ENCODE assay signal across 1 cellular context in the genomic region with DNA sequence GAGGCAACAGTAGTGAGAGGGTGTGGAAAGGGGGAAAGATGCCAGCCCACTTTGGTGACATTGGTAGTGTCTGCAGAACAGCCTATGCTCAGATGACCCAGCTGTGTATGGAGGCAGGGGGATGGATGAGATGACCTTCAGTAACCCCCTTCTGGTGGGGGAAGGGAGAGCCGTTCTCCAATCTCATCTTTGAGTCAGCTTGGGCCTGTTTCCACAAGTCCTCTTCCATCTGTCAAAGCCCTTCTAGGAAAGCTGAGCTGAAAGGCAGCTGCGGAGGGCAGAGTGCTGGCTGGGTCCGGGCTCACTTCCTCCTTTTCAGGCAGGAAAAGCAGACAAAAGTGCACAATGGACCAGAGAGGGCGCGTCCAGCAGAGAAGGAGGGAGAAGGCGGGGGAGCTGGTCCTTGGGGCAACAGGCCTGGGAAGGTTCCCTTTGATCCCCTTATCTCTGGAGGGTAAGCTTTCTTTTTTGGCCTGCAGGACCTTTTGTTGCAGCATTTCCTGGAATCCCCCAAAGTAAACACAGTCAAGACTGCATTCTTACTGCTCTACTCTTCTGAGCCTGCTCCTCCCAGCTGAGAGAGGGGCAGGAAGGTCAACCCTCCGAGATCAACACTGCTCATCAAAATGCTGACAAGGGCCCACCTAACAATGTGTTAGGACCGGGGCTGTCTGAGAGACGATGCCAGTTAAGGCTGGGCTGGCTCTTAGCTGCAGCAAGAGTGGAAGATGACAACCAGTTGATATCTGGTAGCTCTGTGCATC.
TF ChIP-seq lines count a peak whose summit lies in the region.

No MANE protein-coding gene starts in this region.

TF ChIP-seq in HepG2, 621 proteins besides CTCF, POLR2A, EP300 and RAD21 (continued from another document and continues in another):
- TF ChIP-seq, protein P1, sequence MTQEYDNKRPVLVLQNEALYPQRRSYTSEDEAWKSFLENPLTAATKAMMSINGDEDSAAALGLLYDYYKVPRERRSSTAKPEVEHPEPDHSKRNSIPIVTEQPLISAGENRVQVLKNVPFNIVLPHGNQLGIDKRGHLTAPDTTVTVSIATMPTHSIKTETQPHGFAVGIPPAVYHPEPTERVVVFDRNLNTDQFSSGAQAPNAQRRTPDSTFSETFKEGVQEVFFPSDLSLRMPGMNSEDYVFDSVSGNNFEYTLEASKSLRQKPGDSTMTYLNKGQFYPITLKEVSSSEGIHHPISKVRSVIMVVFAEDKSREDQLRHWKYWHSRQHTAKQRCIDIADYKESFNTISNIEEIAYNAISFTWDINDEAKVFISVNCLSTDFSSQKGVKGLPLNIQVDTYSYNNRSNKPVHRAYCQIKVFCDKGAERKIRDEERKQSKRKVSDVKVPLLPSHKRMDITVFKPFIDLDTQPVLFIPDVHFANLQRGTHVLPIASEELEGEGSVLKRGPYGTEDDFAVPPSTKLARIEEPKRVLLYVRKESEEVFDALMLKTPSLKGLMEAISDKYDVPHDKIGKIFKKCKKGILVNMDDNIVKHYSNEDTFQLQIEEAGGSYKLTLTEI (CRISPR knock-in tag; conservative IDR thresholded peaks at IDR 0.05) = no peak
- TF ChIP-seq KLF13 (CRISPR knock-in tag; IDR thresholded peaks at IDR 0.05) (no peak), WIZ (CRISPR knock-in tag; IDR thresholded peaks at IDR 0.05) (no peak), SALL1 (CRISPR knock-in tag; IDR thresholded peaks at IDR 0.05) (peak; percentile 93), SRSF4 (IDR thresholded peaks at IDR 0.05; ENCODE audit: low read depth, low read length, poor library complexity, severe bottlenecking) (no peak), PHB2 (IDR thresholded peaks at IDR 0.05; ENCODE audit: partially characterized antibody) (no peak), HCFC1 (IDR thresholded peaks at IDR 0.05; ENCODE audit: low read depth, low read length) (no peak), ZNF619 (CRISPR knock-in tag; IDR thresholded peaks at IDR 0.05) (no peak), ZNF350 (CRISPR knock-in tag; IDR thresholded peaks at IDR 0.05; ENCODE audit: borderline replicate concordance, low read depth) (0 out of 2 replicates have a peak, but pooled peaks have one; percentile 27), GTF3A (CRISPR knock-in tag; conservative IDR thresholded peaks at IDR 0.05) (0 out of 2 replicates have a peak, but pooled peaks have one; percentile 38), CCAR2 (optimal IDR thresholded peaks at IDR 0.05; ENCODE audit: low read depth, low read length) (no peak), SCMH1 (CRISPR knock-in tag; IDR thresholded peaks at IDR 0.05; ENCODE audit: borderline replicate concordance) (no peak), ZNF841 (CRISPR knock-in tag; IDR thresholded peaks at IDR 0.05; ENCODE audit: borderline replicate concordance) (no peak; the same call in 1 of the 2 replicates), ZNF781 (CRISPR knock-in tag; IDR thresholded peaks at IDR 0.05; ENCODE audit: borderline replicate concordance, not compliant biosample characterization) (no peak), ZSCAN12 (CRISPR knock-in tag; IDR thresholded peaks at IDR 0.05) (no peak), ZNF567 (CRISPR knock-in tag; IDR thresholded peaks at IDR 0.05; ENCODE audit: borderline replicate concordance) (no peak), KAT2B (IDR thresholded peaks at IDR 0.05; ENCODE audit: borderline replicate concordance, low read depth, low read length) (no peak), FIP1L1 (IDR thresholded peaks at IDR 0.05; ENCODE audit: borderline replicate concordance, insufficient read depth, low read depth, low read length) (no peak), YY1 (IDR thresholded peaks at IDR 0.05; ENCODE audit: insufficient read depth, insufficient replicate concordance, low read depth, low read length) (no peak), ZNF121 (CRISPR knock-in tag; IDR thresholded peaks at IDR 0.05) (peak; percentile 63; the same call in 1 of the 2 replicates), MAFK (conservative IDR thresholded peaks at IDR 0.05 in 1 of 2, IDR thresholded peaks at IDR 0.05 in 1 of 2; ENCODE audit: low read length in 2 of 2) (0 out of 4 replicates have a peak, but pooled peaks of 1 of the 2 experiments have one; percentile 13), NAIF1 (CRISPR knock-in tag; IDR thresholded peaks at IDR 0.05; ENCODE audit: borderline replicate concordance) (no peak), ZSCAN9 (CRISPR knock-in tag; IDR thresholded peaks at IDR 0.05; ENCODE audit: borderline replicate concordance) (no peak)
- TF ChIP-seq, protein P2, sequence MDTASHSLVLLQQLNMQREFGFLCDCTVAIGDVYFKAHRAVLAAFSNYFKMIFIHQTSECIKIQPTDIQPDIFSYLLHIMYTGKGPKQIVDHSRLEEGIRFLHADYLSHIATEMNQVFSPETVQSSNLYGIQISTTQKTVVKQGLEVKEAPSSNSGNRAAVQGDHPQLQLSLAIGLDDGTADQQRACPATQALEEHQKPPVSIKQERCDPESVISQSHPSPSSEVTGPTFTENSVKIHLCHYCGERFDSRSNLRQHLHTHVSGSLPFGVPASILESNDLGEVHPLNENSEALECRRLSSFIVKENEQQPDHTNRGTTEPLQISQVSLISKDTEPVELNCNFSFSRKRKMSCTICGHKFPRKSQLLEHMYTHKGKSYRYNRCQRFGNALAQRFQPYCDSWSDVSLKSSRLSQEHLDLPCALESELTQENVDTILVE (CRISPR knock-in tag; IDR thresholded peaks at IDR 0.05) = no peak
- TF ChIP-seq, protein P3, sequence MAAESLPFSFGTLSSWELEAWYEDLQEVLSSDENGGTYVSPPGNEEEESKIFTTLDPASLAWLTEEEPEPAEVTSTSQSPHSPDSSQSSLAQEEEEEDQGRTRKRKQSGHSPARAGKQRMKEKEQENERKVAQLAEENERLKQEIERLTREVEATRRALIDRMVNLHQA (CRISPR knock-in tag; IDR thresholded peaks at IDR 0.05) = no peak
- TF ChIP-seq, protein P4, sequence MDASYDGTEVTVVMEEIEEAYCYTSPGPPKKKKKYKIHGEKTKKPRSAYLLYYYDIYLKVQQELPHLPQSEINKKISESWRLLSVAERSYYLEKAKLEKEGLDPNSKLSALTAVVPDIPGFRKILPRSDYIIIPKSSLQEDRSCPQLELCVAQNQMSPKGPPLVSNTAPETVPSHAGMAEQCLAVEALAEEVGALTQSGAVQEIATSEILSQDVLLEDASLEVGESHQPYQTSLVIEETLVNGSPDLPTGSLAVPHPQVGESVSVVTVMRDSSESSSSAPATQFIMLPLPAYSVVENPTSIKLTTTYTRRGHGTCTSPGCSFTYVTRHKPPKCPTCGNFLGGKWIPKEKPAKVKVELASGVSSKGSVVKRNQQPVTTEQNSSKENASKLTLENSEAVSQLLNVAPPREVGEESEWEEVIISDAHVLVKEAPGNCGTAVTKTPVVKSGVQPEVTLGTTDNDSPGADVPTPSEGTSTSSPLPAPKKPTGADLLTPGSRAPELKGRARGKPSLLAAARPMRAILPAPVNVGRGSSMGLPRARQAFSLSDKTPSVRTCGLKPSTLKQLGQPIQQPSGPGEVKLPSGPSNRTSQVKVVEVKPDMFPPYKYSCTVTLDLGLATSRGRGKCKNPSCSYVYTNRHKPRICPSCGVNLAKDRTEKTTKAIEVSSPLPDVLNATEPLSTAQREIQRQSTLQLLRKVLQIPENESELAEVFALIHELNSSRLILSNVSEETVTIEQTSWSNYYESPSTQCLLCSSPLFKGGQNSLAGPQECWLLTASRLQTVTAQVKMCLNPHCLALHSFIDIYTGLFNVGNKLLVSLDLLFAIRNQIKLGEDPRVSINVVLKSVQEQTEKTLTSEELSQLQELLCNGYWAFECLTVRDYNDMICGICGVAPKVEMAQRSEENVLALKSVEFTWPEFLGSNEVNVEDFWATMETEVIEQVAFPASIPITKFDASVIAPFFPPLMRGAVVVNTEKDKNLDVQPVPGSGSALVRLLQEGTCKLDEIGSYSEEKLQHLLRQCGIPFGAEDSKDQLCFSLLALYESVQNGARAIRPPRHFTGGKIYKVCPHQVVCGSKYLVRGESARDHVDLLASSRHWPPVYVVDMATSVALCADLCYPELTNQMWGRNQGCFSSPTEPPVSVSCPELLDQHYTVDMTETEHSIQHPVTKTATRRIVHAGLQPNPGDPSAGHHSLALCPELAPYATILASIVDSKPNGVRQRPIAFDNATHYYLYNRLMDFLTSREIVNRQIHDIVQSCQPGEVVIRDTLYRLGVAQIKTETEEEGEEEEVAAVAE (CRISPR knock-in tag; IDR thresholded peaks at IDR 0.05; ENCODE audit: borderline replicate concordance) = no peak
- TF ChIP-seq, protein P5, sequence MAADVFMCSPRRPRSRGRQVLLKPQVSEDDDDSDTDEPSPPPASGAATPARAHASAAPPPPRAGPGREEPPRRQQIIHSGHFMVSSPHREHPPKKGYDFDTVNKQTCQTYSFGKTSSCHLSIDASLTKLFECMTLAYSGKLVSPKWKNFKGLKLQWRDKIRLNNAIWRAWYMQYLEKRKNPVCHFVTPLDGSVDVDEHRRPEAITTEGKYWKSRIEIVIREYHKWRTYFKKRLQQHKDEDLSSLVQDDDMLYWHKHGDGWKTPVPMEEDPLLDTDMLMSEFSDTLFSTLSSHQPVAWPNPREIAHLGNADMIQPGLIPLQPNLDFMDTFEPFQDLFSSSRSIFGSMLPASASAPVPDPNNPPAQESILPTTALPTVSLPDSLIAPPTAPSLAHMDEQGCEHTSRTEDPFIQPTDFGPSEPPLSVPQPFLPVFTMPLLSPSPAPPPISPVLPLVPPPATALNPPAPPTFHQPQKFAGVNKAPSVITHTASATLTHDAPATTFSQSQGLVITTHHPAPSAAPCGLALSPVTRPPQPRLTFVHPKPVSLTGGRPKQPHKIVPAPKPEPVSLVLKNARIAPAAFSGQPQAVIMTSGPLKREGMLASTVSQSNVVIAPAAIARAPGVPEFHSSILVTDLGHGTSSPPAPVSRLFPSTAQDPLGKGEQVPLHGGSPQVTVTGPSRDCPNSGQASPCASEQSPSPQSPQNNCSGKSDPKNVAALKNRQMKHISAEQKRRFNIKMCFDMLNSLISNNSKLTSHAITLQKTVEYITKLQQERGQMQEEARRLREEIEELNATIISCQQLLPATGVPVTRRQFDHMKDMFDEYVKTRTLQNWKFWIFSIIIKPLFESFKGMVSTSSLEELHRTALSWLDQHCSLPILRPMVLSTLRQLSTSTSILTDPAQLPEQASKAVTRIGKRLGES (CRISPR knock-in tag; IDR thresholded peaks at IDR 0.05; ENCODE audit: borderline replicate concordance) = no peak
- TF ChIP-seq, protein P6, sequence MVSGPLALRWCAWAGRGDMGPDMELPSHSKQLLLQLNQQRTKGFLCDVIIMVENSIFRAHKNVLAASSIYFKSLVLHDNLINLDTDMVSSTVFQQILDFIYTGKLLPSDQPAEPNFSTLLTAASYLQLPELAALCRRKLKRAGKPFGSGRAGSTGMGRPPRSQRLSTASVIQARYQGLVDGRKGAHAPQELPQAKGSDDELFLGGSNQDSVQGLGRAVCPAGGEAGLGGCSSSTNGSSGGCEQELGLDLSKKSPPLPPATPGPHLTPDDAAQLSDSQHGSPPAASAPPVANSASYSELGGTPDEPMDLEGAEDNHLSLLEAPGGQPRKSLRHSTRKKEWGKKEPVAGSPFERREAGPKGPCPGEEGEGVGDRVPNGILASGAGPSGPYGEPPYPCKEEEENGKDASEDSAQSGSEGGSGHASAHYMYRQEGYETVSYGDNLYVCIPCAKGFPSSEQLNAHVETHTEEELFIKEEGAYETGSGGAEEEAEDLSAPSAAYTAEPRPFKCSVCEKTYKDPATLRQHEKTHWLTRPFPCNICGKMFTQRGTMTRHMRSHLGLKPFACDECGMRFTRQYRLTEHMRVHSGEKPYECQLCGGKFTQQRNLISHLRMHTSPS (CRISPR knock-in tag; IDR thresholded peaks at IDR 0.05; ENCODE audit: low read depth) = peak; percentile 66; the same call in 1 of the 2 replicates
- TF ChIP-seq, protein P7, sequence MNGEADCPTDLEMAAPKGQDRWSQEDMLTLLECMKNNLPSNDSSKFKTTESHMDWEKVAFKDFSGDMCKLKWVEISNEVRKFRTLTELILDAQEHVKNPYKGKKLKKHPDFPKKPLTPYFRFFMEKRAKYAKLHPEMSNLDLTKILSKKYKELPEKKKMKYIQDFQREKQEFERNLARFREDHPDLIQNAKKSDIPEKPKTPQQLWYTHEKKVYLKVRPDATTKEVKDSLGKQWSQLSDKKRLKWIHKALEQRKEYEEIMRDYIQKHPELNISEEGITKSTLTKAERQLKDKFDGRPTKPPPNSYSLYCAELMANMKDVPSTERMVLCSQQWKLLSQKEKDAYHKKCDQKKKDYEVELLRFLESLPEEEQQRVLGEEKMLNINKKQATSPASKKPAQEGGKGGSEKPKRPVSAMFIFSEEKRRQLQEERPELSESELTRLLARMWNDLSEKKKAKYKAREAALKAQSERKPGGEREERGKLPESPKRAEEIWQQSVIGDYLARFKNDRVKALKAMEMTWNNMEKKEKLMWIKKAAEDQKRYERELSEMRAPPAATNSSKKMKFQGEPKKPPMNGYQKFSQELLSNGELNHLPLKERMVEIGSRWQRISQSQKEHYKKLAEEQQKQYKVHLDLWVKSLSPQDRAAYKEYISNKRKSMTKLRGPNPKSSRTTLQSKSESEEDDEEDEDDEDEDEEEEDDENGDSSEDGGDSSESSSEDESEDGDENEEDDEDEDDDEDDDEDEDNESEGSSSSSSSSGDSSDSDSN (CRISPR knock-in tag; IDR thresholded peaks at IDR 0.05) = peak; percentile 48
- TF ChIP-seq, protein P8, sequence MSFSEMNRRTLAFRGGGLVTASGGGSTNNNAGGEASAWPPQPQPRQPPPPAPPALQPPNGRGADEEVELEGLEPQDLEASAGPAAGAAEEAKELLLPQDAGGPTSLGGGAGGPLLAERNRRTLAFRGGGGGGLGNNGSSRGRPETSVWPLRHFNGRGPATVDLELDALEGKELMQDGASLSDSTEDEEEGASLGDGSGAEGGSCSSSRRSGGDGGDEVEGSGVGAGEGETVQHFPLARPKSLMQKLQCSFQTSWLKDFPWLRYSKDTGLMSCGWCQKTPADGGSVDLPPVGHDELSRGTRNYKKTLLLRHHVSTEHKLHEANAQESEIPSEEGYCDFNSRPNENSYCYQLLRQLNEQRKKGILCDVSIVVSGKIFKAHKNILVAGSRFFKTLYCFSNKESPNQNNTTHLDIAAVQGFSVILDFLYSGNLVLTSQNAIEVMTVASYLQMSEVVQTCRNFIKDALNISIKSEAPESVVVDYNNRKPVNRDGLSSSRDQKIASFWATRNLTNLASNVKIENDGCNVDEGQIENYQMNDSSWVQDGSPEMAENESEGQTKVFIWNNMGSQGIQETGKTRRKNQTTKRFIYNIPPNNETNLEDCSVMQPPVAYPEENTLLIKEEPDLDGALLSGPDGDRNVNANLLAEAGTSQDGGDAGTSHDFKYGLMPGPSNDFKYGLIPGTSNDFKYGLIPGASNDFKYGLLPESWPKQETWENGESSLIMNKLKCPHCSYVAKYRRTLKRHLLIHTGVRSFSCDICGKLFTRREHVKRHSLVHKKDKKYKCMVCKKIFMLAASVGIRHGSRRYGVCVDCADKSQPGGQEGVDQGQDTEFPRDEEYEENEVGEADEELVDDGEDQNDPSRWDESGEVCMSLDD (CRISPR knock-in tag; IDR thresholded peaks at IDR 0.05; ENCODE audit: borderline replicate concordance) = peak; percentile 94
- TF ChIP-seq, protein P9, sequence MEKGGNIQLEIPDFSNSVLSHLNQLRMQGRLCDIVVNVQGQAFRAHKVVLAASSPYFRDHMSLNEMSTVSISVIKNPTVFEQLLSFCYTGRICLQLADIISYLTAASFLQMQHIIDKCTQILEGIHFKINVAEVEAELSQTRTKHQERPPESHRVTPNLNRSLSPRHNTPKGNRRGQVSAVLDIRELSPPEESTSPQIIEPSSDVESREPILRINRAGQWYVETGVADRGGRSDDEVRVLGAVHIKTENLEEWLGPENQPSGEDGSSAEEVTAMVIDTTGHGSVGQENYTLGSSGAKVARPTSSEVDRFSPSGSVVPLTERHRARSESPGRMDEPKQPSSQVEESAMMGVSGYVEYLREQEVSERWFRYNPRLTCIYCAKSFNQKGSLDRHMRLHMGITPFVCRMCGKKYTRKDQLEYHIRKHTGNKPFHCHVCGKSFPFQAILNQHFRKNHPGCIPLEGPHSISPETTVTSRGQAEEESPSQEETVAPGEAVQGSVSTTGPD (CRISPR knock-in tag; IDR thresholded peaks at IDR 0.05) = no peak
